Comparison of ENCODE assay signal across 9 cellular contexts in genomic region chr10:133325761-133326463, GRCh38. TPM values are rescaled to one million over a fixed set of nuclear protein-coding genes. Genes with fewer than 3 reads are reported as not detected.
DNase-seq lines count a peak whose midpoint lies in the region; FAIRE-seq and TF ChIP-seq lines count a peak whose summit lies in the region.
"Had no signal": no experiment of that assay in that cellular context is flagged by ENCODE, and none has a peak within 500 bp of the region (broad histone marks: within the 10 kb centered on the region; RNA-seq: fewer than 3 reads in every experiment).

No MANE protein-coding gene starts in this region.

- peak overlapping the region in 1 of 2 donors; percentile 32 for H3K4me3 ChIP-seq in CD4-positive, alpha-beta memory T cell (ENCODE audit: low read length in 2 of 2)
- H3K4me3 ChIP-seq in fibroblast of pulmonary artery (replicated peaks; ENCODE audit: low read depth, low read length) (peak overlapping the region; percentile 29), parathyroid adenoma (ENCODE audit: low read depth, low read length) (peak overlapping the region; percentile 70)

- no peaks in the 10 kb centered on the region for H3K9me3 ChIP-seq in CD4-positive, alpha-beta memory T cell (ENCODE audit: control insufficient read depth in 1 of 2, low read length in 2 of 2)
- no peaks in the 10 kb centered on the region for H3K9me3 ChIP-seq in parathyroid adenoma (ENCODE audit: control insufficient read depth, low read length)

- peak overlapping the region; percentile 43 for H3K9ac ChIP-seq in parathyroid adenoma

- TF ChIP-seq POLR2A in GM12891 (IDR thresholded peaks at IDR 0.05; ENCODE audit: low read depth, low read length) = no peak

- intact Hi-C loops in CD4-positive, alpha-beta memory T cell (cut with micrococcal nuclease) = no loop called here

- H3K27ac ChIP-seq in CD4-positive, alpha-beta memory T cell (ENCODE audit: low read depth, low read length) = no peak overlapping the region
- peak overlapping the region; percentile 77 for H3K27ac ChIP-seq in parathyroid adenoma

- no peak for DNase-seq in CD4-positive, alpha-beta memory T cell
- DNase-seq in SK-N-DZ (ENCODE audit: low spot score) = peak; percentile 67
- no peak for DNase-seq in fibroblast of pulmonary artery (ENCODE audit: low read depth)
- no peak for DNase-seq in NCI-H2171 treated with DMSO at 0.1 percent for 48 hours (lab: John Stamatoyannopoulos, UW)
- DNase-seq in NOMO-1 (lab: John Stamatoyannopoulos, UW; ENCODE audit: unreplicated experiment in 2 of 2) = no peak
- no peak for DNase-seq in GM12891 (ENCODE audit: insufficient read length, low spot score)
- no peak for DNase-seq in NCI-H2081 treated with DMSO at 0.1 percent for 48 hours (lab: John Stamatoyannopoulos, UW)
- DNase-seq: OCI-M1 had no signal

- POLR2A ChIA-PET in CD4-positive, alpha-beta memory T cell (lab: Charles Lee; ENCODE audit: partially characterized antibody) = no interaction called here

- peaks cover 12 to 18% of the 10 kb centered on the region in 2 donors for H3K27me3 Mint-ChIP-seq in CD4-positive, alpha-beta memory T cell

- H3K27ac Mint-ChIP-seq in CD4-positive, alpha-beta memory T cell = peak overlapping the region in 3 of 7 donors; percentile 7 to 60 (median 13)

- H3K4me2 ChIP-seq in parathyroid adenoma (ENCODE audit: low read length) = peak overlapping the region; percentile 36

- H3K4me1 ChIP-seq in CD4-positive, alpha-beta memory T cell (ENCODE audit: insufficient read depth, low read length) = peaks cover 24% of the 10 kb centered on the region
- peaks cover 4% of the 10 kb centered on the region for H3K4me1 ChIP-seq in parathyroid adenoma

- H3K36me3 Mint-ChIP-seq in CD4-positive, alpha-beta memory T cell = no peaks in the 10 kb centered on the region

- CTCF ChIA-PET in CD4-positive, alpha-beta memory T cell (lab: Charles Lee; ENCODE audit: partially characterized antibody) = interaction anchor here (1.9 kb wide), 1 partner anchor 18 kb away, joined by 8 read pairs; no protein-coding TSS in a partner anchor

- no peaks in the 10 kb centered on the region for H3K36me3 ChIP-seq in CD4-positive, alpha-beta memory T cell (ENCODE audit: insufficient read depth, low read length)
- no peaks in the 10 kb centered on the region for H3K36me3 ChIP-seq in parathyroid adenoma (ENCODE audit: control insufficient read depth, insufficient read depth, low read length)

- peak overlapping the region; percentile 17 to 80 (median 48) for H3K4me3 Mint-ChIP-seq in CD4-positive, alpha-beta memory T cell

- no peaks in the 10 kb centered on the region for H3K9me3 Mint-ChIP-seq in CD4-positive, alpha-beta memory T cell

- no peak for FAIRE-seq in GM12891 (lab: Jason Lieb, UNC)

- peaks cover 3 to 20% (median 12%) of the 10 kb centered on the region in 4 donors for H3K4me1 Mint-ChIP-seq in CD4-positive, alpha-beta memory T cell

- TF ChIP-seq CTCF in fibroblast of pulmonary artery (IDR thresholded peaks at IDR 0.05; ENCODE audit: low read length, missing control alignments) (no peak), parathyroid adenoma (IDR thresholded peaks at IDR 0.05) (no peak)

- no peaks in the 10 kb centered on the region for H3K79me2 ChIP-seq in parathyroid adenoma

- peaks cover 31% of the 10 kb centered on the region for H3K27me3 ChIP-seq in CD4-positive, alpha-beta memory T cell (ENCODE audit: insufficient read depth, low read length)
- no peaks in the 10 kb centered on the region for H3K27me3 ChIP-seq in parathyroid adenoma (ENCODE audit: control insufficient read depth, insufficient read depth, low read length)

- H2AFZ ChIP-seq in parathyroid adenoma = peak overlapping the region; percentile 99

TF ChIP-seq in GM12891, 5 proteins besides CTCF, POLR2A, EP300 and RAD21:
- no peak for TF ChIP-seq PAX5 (IDR thresholded peaks at IDR 0.05; ENCODE audit: insufficient read depth, low read length, severe bottlenecking)
- TF ChIP-seq POLR2AphosphoS5 (IDR thresholded peaks at IDR 0.05; ENCODE audit: low read depth, low read length) = no peak
- TF ChIP-seq TAF1 (IDR thresholded peaks at IDR 0.05; ENCODE audit: low read depth, low read length) = no peak
- TF ChIP-seq SPI1 (IDR thresholded peaks at IDR 0.05; ENCODE audit: low read depth, low read length) = no peak
- no peak for TF ChIP-seq POU2F2 (IDR thresholded peaks at IDR 0.05; ENCODE audit: low read depth, low read length)
TF ChIP-seq in GM12891: peak in this region for 0.

RNA-seq across cellular contexts. Expression of gene CALY, which starts 10.8 kb away (rescaled TPM):
- 1 to 10 TPM; 6.4 to 7.2 TPM for total RNA-seq in CD4-positive, alpha-beta memory T cell
- polyA plus RNA-seq in CD4-positive, alpha-beta memory T cell = 1 to 10 TPM; 1.4 to 2.2 TPM
- 23.7 and 70.7 TPM in 2 replicates for polyA plus RNA-seq in SK-N-DZ (2014; cell fraction: cytosol; rRNA removed)
- polyA plus RNA-seq in SK-N-DZ (2014; cell fraction: nucleus; rRNA removed) = 24.2 and 37.3 TPM in 2 replicates
- polyA plus RNA-seq in GM12891 (2012; ENCODE audit: low read depth, missing spikeins) = not detected

RNA-seq across cellular contexts. Expression of gene ZNF511, which starts 17.2 kb away (rescaled TPM):
- total RNA-seq in CD4-positive, alpha-beta memory T cell = 10 to 100 TPM; 31.5 to 33.1 TPM
- 100 to 1,000 TPM in 1 of 2 donors, 10 to 100 TPM in 1; 69.0 to 107 TPM for polyA plus RNA-seq in CD4-positive, alpha-beta memory T cell
- 70.5 and 76.0 TPM in 2 replicates for polyA plus RNA-seq in SK-N-DZ (2014; cell fraction: cytosol; rRNA removed)
- 86.7 and 89.6 TPM in 2 replicates for polyA plus RNA-seq in SK-N-DZ (2014; cell fraction: nucleus; rRNA removed)
- polyA plus RNA-seq in GM12891 (2012; ENCODE audit: low read depth, missing spikeins) = 28.3 TPM

RNA-seq across cellular contexts. Expression of gene TUBGCP2, which starts 17.2 kb away (rescaled TPM):
- 10 to 100 TPM; 66.5 to 74.0 TPM for total RNA-seq in CD4-positive, alpha-beta memory T cell
- polyA plus RNA-seq in CD4-positive, alpha-beta memory T cell = 10 to 100 TPM; 14.1 to 40.8 TPM
- 37.0 and 39.5 TPM in 2 replicates for polyA plus RNA-seq in SK-N-DZ (2014; cell fraction: cytosol; rRNA removed)
- polyA plus RNA-seq in SK-N-DZ (2014; cell fraction: nucleus; rRNA removed) = 75.6 and 78.8 TPM in 2 replicates
- 29.6 TPM for polyA plus RNA-seq in GM12891 (2012; ENCODE audit: low read depth, missing spikeins)

RNA-seq across cellular contexts. Expression of gene PRAP1, which starts 21.3 kb away (rescaled TPM):
- total RNA-seq in CD4-positive, alpha-beta memory T cell = not detected
- polyA plus RNA-seq in CD4-positive, alpha-beta memory T cell = not detected
- polyA plus RNA-seq in SK-N-DZ (2014; cell fraction: cytosol; rRNA removed) = 1.4 and 3.7 TPM in 2 replicates
- polyA plus RNA-seq in SK-N-DZ (2014; cell fraction: nucleus; rRNA removed) = 0.29 and 0.78 TPM in 2 replicates
- not detected for polyA plus RNA-seq in GM12891 (2012; ENCODE audit: low read depth, missing spikeins)

RNA-seq across cellular contexts. Expression of gene FUOM, which starts 31.9 kb away (rescaled TPM):
- total RNA-seq in CD4-positive, alpha-beta memory T cell = 10 to 100 TPM; 17.1 to 18.1 TPM
- polyA plus RNA-seq in CD4-positive, alpha-beta memory T cell = 10 to 100 TPM; 15.6 to 16.3 TPM
- not detected in 2 replicates for polyA plus RNA-seq in SK-N-DZ (2014; cell fraction: cytosol; rRNA removed)
- not detected in 2 replicates for polyA plus RNA-seq in SK-N-DZ (2014; cell fraction: nucleus; rRNA removed)
- polyA plus RNA-seq in GM12891 (2012; ENCODE audit: low read depth, missing spikeins) = 15.4 TPM
